Comparison of ENCODE assay signal across 1 cellular context in the genomic region with DNA sequence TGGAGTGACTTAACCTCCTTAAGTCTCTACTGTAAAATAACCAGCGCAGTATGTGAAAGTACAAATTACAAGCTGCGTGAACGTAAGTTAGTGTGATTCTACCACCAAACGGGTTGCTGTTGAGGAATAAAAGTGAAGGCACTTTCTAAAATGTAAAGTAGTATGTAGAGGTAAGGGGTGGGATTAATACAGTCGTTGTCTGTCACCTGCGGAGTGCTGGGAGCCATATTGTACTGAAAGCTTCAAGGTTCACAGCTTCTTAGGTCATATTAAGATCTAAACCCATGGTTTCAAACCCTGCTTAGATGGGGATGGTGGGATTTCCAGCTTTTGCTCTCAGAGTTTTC.
TF ChIP-seq lines count a peak whose summit lies in the region.

No MANE protein-coding gene starts in this region.

TF ChIP-seq in HEK293, 187 proteins besides CTCF, POLR2A, EP300 and RAD21 (continued from another document):
- TF ChIP-seq, protein P1, sequence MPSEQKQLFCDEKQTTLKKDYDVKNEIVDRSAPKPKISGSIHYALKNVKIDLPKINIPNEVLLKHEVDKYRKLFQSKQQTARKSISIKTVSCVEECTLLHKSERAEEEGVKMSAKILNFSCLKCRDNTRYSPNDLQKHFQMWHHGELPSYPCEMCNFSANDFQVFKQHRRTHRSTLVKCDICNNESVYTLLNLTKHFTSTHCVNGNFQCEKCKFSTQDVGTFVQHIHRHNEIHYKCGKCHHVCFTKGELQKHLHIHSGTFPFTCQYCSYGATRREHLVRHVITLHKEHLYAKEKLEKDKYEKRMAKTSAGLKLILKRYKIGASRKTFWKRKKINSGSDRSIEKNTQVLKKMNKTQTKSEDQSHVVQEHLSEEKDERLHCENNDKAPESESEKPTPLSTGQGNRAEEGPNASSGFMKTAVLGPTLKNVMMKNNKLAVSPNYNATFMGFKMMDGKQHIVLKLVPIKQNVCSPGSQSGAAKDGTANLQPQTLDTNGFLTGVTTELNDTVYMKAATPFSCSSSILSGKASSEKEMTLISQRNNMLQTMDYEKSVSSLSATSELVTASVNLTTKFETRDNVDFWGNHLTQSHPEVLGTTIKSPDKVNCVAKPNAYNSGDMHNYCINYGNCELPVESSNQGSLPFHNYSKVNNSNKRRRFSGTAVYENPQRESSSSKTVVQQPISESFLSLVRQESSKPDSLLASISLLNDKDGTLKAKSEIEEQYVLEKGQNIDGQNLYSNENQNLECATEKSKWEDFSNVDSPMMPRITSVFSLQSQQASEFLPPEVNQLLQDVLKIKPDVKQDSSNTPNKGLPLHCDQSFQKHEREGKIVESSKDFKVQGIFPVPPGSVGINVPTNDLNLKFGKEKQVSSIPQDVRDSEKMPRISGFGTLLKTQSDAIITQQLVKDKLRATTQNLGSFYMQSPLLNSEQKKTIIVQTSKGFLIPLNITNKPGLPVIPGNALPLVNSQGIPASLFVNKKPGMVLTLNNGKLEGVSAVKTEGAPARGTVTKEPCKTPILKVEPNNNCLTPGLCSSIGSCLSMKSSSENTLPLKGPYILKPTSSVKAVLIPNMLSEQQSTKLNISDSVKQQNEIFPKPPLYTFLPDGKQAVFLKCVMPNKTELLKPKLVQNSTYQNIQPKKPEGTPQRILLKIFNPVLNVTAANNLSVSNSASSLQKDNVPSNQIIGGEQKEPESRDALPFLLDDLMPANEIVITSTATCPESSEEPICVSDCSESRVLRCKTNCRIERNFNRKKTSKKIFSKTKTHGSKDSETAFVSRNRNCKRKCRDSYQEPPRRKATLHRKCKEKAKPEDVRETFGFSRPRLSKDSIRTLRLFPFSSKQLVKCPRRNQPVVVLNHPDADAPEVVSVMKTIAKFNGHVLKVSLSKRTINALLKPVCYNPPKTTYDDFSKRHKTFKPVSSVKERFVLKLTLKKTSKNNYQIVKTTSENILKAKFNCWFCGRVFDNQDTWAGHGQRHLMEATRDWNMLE (tag by site-specific recombination; conservative IDR thresholded peaks at IDR 0.05; ENCODE audit: low read depth), result no peak
- TF ChIP-seq BCL11B (tag by site-specific recombination; IDR thresholded peaks at IDR 0.05; ENCODE audit: low read depth), result no peak
